Comparison of ENCODE assay signal across 21 cellular contexts in genomic region chr6:110563711-110564110, GRCh38.
DNase-seq lines count a peak whose midpoint lies in the region; ATAC-seq lines count a peak whose summit lies in the region.
"Had no signal": no experiment of that assay in that cellular context is flagged by ENCODE, and none has a peak within 500 bp of the region (broad histone marks: within the 10 kb centered on the region; RNA-seq: fewer than 3 reads in every experiment).

No MANE protein-coding gene starts in this region.

- peak; percentile 16 for DNase-seq in COLO668 (lab: John Stamatoyannopoulos, UW; ENCODE audit: unreplicated experiment)
- DNase-seq in DMS79 treated with DMSO at 0.1 percent for 48 hours (lab: John Stamatoyannopoulos, UW), result peak; percentile 83
- peak; percentile 36 for DNase-seq in NCI-H2029 (lab: John Stamatoyannopoulos, UW)
- DNase-seq in NCI-H69 (lab: John Stamatoyannopoulos, UW), result peak; percentile 93
- DNase-seq in stimulated activated CD4-positive, alpha-beta T cell treated with anti-CD3 and anti-CD28 coated beads, Interleukin-2, amount 100 ng/mL, for 24 hours, result no peak
- DNase-seq in stimulated activated CD4-positive, alpha-beta T cell treated with anti-CD3 and anti-CD28 coated beads, Interleukin-4, amount 100 ng/mL, for 4 hours, result no peak
- DNase-seq in AG08396 (ENCODE audit: low spot score), result no peak
- DNase-seq: activated CD4-positive, alpha-beta T cell treated with anti-CD3 and anti-CD28 coated beads for 1 hour; activated naive CD4-positive, alpha-beta T cell; activated T-cell treated with anti-CD3 and anti-CD28 coated beads, Interleukin-2, amount 50 U/mL, for 4 hours; adrenal gland; CD4-positive, alpha-beta T cell; effector CD4-positive, alpha-beta T cell; GOT3; head of caudate nucleus; KG1; MM.1S; NCI-H226; posterior cingulate gyrus; upper lobe of right lung had no signal

- no peak for ATAC-seq in GM18867 (IDR thresholded peaks at IDR 0.05; ENCODE audit: unreplicated experiment)
- ATAC-seq: activated T-cell treated with anti-CD3 and anti-CD28 coated beads, Interleukin-2, amount 50 U/mL, for 4 hours; upper lobe of right lung had no signal

Comparison
In these comparisons a context has a peak if more than half of its experiments do, and no peak if none do; other contexts are left out.
1. DNase-seq: peak in COLO668 (single experiment), DMS79 treated with DMSO at 0.1 percent for 48 hours (single experiment), NCI-H2029 (single experiment) and NCI-H69 (single experiment); none in stimulated activated CD4-positive, alpha-beta T cell treated with anti-CD3 and anti-CD28 coated beads, Interleukin-2, amount 100 ng/mL, for 24 hours (0 of 2), stimulated activated CD4-positive, alpha-beta T cell treated with anti-CD3 and anti-CD28 coated beads, Interleukin-4, amount 100 ng/mL, for 4 hours (0 of 2) and AG08396 (single experiment).